Comparison of ENCODE assay signal across 1 cellular context in the genomic region with DNA sequence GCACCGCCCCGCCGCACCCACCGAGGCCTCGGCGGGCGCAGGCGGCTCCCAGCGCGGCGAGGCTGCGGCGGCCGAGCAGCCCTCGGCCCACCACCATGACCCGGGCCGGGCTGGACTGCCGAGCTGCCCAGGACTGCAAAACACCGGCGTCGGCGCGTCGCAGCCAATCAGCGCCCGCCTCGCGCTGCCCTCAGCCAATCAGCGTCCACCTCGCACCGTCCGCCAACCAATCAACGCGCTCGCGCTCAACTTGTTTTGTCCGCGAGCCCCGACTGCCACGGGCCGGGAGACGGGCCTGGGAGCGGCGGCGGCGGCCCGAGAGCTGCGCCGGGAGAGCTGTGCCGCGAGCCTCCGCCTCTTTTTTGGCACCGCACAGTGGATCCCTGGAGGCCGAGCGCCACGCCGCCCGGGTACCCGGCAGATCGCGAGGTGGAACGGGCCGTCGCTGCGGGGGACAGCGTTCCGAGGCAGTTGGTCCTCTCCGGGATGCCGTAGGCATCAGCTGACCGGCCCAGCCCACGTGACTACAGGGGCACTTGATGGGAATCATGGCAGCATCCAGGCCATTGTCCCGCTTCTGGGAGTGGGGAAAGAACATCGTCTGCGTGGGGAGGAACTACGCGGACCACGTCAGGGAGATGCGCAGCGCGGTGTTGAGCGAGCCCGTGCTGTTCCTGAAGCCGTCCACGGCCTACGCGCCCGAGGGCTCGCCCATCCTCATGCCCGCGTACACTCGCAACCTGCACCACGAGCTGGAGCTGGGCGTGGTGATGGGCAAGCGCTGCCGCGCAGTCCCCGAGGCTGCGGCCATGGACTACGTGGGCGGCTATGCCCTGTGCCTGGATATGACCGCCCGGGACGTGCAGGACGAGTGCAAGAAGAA.
TF ChIP-seq lines count a peak whose summit lies in the region.

A gene (plus strand): TSS at position 516 of the 883 bp plus-strand sequence. CDS start 33 bp downstream, at position 549.
A gene (minus strand): TSS at position 135 of the 883 bp plus-strand sequence. CDS start 38 bp downstream, at position 97.

TF ChIP-seq in K562, 482 proteins besides CTCF, POLR2A, EP300 and RAD21 (continued from another document and continues in another):
- TF ChIP-seq, protein P1, sequence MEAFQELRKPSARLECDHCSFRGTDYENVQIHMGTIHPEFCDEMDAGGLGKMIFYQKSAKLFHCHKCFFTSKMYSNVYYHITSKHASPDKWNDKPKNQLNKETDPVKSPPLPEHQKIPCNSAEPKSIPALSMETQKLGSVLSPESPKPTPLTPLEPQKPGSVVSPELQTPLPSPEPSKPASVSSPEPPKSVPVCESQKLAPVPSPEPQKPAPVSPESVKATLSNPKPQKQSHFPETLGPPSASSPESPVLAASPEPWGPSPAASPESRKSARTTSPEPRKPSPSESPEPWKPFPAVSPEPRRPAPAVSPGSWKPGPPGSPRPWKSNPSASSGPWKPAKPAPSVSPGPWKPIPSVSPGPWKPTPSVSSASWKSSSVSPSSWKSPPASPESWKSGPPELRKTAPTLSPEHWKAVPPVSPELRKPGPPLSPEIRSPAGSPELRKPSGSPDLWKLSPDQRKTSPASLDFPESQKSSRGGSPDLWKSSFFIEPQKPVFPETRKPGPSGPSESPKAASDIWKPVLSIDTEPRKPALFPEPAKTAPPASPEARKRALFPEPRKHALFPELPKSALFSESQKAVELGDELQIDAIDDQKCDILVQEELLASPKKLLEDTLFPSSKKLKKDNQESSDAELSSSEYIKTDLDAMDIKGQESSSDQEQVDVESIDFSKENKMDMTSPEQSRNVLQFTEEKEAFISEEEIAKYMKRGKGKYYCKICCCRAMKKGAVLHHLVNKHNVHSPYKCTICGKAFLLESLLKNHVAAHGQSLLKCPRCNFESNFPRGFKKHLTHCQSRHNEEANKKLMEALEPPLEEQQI (IDR thresholded peaks at IDR 0.05) = no peak
- TF ChIP-seq ZNF551 (CRISPR knock-in tag; IDR thresholded peaks at IDR 0.05) = no peak
- TF ChIP-seq RBFOX2 (IDR thresholded peaks at IDR 0.05; ENCODE audit: low read depth, low read length) = peak; percentile 79
- TF ChIP-seq, protein P2, sequence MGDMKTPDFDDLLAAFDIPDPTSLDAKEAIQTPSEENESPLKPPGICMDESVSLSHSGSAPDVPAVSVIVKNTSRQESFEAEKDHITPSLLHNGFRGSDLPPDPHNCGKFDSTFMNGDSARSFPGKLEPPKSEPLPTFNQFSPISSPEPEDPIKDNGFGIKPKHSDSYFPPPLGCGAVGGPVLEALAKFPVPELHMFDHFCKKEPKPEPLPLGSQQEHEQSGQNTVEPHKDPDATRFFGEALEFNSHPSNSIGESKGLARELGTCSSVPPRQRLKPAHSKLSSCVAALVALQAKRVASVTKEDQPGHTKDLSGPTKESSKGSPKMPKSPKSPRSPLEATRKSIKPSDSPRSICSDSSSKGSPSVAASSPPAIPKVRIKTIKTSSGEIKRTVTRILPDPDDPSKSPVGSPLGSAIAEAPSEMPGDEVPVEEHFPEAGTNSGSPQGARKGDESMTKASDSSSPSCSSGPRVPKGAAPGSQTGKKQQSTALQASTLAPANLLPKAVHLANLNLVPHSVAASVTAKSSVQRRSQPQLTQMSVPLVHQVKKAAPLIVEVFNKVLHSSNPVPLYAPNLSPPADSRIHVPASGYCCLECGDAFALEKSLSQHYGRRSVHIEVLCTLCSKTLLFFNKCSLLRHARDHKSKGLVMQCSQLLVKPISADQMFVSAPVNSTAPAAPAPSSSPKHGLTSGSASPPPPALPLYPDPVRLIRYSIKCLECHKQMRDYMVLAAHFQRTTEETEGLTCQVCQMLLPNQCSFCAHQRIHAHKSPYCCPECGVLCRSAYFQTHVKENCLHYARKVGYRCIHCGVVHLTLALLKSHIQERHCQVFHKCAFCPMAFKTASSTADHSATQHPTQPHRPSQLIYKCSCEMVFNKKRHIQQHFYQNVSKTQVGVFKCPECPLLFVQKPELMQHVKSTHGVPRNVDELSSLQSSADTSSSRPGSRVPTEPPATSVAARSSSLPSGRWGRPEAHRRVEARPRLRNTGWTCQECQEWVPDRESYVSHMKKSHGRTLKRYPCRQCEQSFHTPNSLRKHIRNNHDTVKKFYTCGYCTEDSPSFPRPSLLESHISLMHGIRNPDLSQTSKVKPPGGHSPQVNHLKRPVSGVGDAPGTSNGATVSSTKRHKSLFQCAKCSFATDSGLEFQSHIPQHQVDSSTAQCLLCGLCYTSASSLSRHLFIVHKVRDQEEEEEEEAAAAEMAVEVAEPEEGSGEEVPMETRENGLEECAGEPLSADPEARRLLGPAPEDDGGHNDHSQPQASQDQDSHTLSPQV (IDR thresholded peaks at IDR 0.05) = no peak
- TF ChIP-seq SMARCB1 (IDR thresholded peaks at IDR 0.05; ENCODE audit: insufficient read length, low read depth) = no peak
- TF ChIP-seq TAF7 (tag; IDR thresholded peaks at IDR 0.05) = peak; percentile 20; the same call in 1 of the 2 replicates
- no peak for TF ChIP-seq SMARCA4 (IDR thresholded peaks at IDR 0.05)
- peak; percentile 99 for TF ChIP-seq PHF20 (IDR thresholded peaks at IDR 0.05; ENCODE audit: partially characterized antibody)
- no peak for TF ChIP-seq NELFE (IDR thresholded peaks at IDR 0.05; ENCODE audit: insufficient read depth, insufficient read length)
- TF ChIP-seq MCM5 (IDR thresholded peaks at IDR 0.05; ENCODE audit: low read depth) = no peak
- TF ChIP-seq SAP30 (IDR thresholded peaks at IDR 0.05; ENCODE audit: borderline replicate concordance, insufficient read depth, low read depth, low read length, poor library complexity, severe bottlenecking) = peak; percentile 79
- TF ChIP-seq CTBP1 (IDR thresholded peaks at IDR 0.05; ENCODE audit: borderline replicate concordance) = peak; percentile 97
- no peak for TF ChIP-seq SMARCE1 (IDR thresholded peaks at IDR 0.05)
- no peak for TF ChIP-seq OTX1 (CRISPR knock-in tag; IDR thresholded peaks at IDR 0.05)
- peak; percentile 87 for TF ChIP-seq SP1 (CRISPR knock-in tag; IDR thresholded peaks at IDR 0.05)
- no peak for TF ChIP-seq ZNF444 (CRISPR knock-in tag; IDR thresholded peaks at IDR 0.05)
- no peak for TF ChIP-seq IFI16 (CRISPR knock-in tag; IDR thresholded peaks at IDR 0.05)
- TF ChIP-seq, protein P3, sequence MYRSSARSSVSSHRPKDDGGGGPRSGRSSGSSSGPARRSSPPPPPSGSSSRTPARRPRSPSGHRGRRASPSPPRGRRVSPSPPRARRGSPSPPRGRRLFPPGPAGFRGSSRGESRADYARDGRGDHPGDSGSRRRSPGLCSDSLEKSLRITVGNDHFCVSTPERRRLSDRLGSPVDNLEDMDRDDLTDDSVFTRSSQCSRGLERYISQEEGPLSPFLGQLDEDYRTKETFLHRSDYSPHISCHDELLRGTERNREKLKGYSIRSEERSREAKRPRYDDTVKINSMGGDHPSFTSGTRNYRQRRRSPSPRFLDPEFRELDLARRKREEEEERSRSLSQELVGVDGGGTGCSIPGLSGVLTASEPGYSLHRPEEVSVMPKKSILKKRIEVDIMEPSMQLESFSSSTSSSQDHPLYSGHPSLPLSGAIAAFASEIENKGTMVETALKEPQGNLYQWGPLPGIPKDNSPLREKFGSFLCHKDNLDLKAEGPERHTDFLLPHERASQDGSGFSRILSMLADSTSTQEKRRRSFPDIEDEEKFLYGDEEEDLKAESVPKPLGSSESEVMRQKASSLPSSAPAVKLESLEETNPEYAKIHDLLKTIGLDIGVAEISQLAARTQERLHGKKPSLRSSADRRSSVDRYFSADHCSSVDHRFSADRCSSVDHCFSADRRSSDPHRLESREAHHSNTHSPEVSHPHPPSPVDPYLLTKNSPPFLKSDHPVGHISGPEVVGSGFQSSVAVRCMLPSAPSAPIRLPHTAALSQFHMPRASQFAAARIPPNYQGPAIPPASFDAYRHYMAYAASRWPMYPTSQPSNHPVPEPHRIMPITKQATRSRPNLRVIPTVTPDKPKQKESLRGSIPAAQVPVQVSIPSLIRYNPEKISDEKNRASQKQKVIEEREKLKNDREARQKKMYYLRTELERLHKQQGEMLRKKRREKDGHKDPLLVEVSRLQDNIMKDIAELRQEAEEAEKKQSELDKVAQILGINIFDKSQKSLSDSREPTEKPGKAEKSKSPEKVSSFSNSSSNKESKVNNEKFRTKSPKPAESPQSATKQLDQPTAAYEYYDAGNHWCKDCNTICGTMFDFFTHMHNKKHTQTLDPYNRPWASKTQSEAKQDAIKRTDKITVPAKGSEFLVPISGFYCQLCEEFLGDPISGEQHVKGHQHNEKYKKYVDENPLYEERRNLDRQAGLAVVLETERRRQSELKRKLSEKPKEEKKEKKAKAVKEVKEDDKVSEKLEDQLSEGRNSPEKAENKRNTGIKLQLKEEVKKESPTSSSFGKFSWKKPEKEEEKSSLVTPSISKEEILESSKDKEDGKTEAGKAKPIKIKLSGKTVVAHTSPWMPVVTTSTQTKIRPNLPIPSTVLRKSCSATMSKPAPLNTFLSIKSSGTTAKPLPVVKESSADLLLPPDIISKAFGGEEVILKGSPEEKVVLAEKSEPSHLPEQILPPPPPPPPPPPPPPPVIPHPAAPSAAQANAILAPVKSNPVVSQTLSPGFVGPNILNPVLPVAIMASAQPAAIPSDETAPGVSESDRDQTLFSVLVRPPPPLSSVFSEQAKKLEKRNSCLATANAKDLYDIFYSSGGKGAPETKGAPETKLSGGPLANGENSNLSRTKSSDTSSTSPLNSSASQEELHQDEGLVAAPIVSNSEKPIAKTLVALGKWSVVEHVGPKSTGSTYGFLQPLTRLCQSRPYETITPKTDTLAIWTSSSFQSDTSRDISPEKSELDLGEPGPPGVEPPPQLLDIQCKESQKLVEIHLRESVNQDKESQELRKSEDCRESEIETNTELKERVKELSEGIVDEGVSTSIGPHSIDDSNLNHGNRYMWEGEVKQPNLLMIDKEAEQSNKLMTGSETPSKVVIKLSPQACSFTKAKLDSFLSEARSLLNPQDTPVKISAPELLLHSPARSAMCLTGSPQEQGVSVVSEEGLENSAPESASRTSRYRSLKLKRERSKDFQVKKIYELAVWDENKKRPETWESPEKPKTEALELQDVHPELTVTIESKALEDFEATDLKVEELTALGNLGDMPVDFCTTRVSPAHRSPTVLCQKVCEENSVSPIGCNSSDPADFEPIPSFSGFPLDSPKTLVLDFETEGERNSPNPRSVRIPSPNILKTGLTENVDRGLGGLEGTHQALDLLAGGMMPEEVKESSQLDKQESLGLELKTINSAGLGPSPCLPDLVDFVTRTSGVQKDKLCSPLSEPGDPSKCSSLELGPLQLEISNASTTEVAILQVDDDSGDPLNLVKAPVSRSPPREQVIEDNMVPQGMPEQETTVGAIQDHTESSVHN (IDR thresholded peaks at IDR 0.05; ENCODE audit: borderline replicate concordance in 1 of 2, low read depth in 1 of 2) = no peak
- no peak for TF ChIP-seq PPARD (CRISPR knock-in tag; IDR thresholded peaks at IDR 0.05)
- TF ChIP-seq, protein P4, sequence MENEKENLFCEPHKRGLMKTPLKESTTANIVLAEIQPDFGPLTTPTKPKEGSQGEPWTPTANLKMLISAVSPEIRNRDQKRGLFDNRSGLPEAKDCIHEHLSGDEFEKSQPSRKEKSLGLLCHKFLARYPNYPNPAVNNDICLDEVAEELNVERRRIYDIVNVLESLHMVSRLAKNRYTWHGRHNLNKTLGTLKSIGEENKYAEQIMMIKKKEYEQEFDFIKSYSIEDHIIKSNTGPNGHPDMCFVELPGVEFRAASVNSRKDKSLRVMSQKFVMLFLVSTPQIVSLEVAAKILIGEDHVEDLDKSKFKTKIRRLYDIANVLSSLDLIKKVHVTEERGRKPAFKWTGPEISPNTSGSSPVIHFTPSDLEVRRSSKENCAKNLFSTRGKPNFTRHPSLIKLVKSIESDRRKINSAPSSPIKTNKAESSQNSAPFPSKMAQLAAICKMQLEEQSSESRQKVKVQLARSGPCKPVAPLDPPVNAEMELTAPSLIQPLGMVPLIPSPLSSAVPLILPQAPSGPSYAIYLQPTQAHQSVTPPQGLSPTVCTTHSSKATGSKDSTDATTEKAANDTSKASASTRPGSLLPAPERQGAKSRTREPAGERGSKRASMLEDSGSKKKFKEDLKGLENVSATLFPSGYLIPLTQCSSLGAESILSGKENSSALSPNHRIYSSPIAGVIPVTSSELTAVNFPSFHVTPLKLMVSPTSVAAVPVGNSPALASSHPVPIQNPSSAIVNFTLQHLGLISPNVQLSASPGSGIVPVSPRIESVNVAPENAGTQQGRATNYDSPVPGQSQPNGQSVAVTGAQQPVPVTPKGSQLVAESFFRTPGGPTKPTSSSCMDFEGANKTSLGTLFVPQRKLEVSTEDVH (IDR thresholded peaks at IDR 0.05; ENCODE audit: low read depth, partially characterized antibody) = no peak
- TF ChIP-seq CCNT2 (IDR thresholded peaks at IDR 0.05; ENCODE audit: borderline replicate concordance, extremely low read depth, insufficient read length, low read depth, low read length) = peak; percentile 63
- TF ChIP-seq ZNF589 (CRISPR knock-in tag; IDR thresholded peaks at IDR 0.05; ENCODE audit: low read depth) = peak; percentile 70
- TF ChIP-seq, protein P5, sequence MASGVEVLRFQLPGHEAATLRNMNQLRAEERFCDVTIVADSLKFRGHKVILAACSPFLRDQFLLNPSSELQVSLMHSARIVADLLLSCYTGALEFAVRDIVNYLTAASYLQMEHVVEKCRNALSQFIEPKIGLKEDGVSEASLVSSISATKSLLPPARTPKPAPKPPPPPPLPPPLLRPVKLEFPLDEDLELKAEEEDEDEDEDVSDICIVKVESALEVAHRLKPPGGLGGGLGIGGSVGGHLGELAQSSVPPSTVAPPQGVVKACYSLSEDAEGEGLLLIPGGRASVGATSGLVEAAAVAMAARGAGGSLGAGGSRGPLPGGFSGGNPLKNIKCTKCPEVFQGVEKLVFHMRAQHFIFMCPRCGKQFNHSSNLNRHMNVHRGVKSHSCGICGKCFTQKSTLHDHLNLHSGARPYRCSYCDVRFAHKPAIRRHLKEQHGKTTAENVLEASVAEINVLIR (CRISPR knock-in tag; IDR thresholded peaks at IDR 0.05) = no peak
- TF ChIP-seq, protein P6, sequence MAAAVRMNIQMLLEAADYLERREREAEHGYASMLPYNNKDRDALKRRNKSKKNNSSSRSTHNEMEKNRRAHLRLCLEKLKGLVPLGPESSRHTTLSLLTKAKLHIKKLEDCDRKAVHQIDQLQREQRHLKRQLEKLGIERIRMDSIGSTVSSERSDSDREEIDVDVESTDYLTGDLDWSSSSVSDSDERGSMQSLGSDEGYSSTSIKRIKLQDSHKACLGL (CRISPR knock-in tag; IDR thresholded peaks at IDR 0.05; ENCODE audit: borderline replicate concordance, poor library complexity, severe bottlenecking) = peak; percentile 71
- TF ChIP-seq FOSL1 (tag; conservative IDR thresholded peaks at IDR 0.05) = 0 out of 2 replicates have a peak, but pooled peaks have one; percentile 27
- peak; percentile 96 for TF ChIP-seq CBFA2T2 (conservative IDR thresholded peaks at IDR 0.05)
- peak; percentile 94 for TF ChIP-seq ASH1L (IDR thresholded peaks at IDR 0.05; ENCODE audit: borderline replicate concordance, low read depth, partially characterized antibody)
- TF ChIP-seq, protein P7, sequence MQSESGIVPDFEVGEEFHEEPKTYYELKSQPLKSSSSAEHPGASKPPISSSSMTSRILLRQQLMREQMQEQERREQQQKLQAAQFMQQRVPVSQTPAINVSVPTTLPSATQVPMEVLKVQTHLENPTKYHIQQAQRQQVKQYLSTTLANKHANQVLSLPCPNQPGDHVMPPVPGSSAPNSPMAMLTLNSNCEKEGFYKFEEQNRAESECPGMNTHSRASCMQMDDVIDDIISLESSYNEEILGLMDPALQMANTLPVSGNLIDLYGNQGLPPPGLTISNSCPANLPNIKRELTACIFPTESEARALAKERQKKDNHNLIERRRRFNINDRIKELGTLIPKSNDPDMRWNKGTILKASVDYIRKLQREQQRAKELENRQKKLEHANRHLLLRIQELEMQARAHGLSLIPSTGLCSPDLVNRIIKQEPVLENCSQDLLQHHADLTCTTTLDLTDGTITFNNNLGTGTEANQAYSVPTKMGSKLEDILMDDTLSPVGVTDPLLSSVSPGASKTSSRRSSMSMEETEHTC (IDR thresholded peaks at IDR 0.05) = peak; percentile 89
- peak; percentile 100 for TF ChIP-seq C11orf30 (IDR thresholded peaks at IDR 0.05; ENCODE audit: low read depth)
